In genomic region chr17:32007463-32008298, GRCh38 we compare ENCODE assay signal across 8 cellular contexts. TPM values are rescaled to one million over a fixed set of nuclear protein-coding genes. Genes with fewer than 3 reads are reported as not detected.
DNase-seq lines count a peak whose midpoint lies in the region; ATAC-seq and TF ChIP-seq lines count a peak whose summit lies in the region.

No MANE protein-coding gene starts in this region.

- peaks cover 19 to 50% (median 29%) of the 10 kb centered on the region in 4 donors for H3K4me1 Mint-ChIP-seq in CD4-positive, CD25-positive, alpha-beta regulatory T cell

- DNase-seq in CD4-positive, CD25-positive, alpha-beta regulatory T cell = peak; percentile 23 to 60 (median 36)
- DNase-seq in SK-N-MC (ENCODE audit: low read depth, low spot score) (no peak), astrocyte of the cerebellum (ENCODE audit: low read depth) (no peak), hypothalamus (lab: John Stamatoyannopoulos, UW) (peak in 36 of 51 donors; percentile 6 to 73 (median 36)), sciatic nerve (ENCODE audit: low spot score) (peak; percentile 66), GOT3 (lab: John Stamatoyannopoulos, UW) (no peak)

- no peaks in the 10 kb centered on the region for H3K9me3 ChIP-seq in CD4-positive, CD25-positive, alpha-beta regulatory T cell (ENCODE audit: control insufficient read depth in 2 of 2, low read length in 2 of 2)
- no peaks in the 10 kb centered on the region for H3K9me3 ChIP-seq in SK-N-MC (ENCODE audit: low read depth, low read length)

- TF ChIP-seq CTCF in astrocyte of the cerebellum (IDR thresholded peaks at IDR 0.05; ENCODE audit: low read depth, low read length, missing control alignments) = no peak

- no peaks in the 10 kb centered on the region for H3K9me3 Mint-ChIP-seq in CD4-positive, CD25-positive, alpha-beta regulatory T cell

- no peaks in the 10 kb centered on the region for H3K27me3 Mint-ChIP-seq in CD4-positive, CD25-positive, alpha-beta regulatory T cell

- H3K4me1 ChIP-seq in CD4-positive, CD25-positive, alpha-beta regulatory T cell (ENCODE audit: control insufficient read depth, insufficient read depth, low read length, poor library complexity, severe bottlenecking) = peaks cover 43% of the 10 kb centered on the region

- peak overlapping the region; percentile 79 for H3K9ac ChIP-seq in SK-N-MC (ENCODE audit: insufficient read length)

- no peaks in the 10 kb centered on the region for H3K27me3 ChIP-seq in CD4-positive, CD25-positive, alpha-beta regulatory T cell (ENCODE audit: control insufficient read depth, insufficient read depth, low read length)

- peak overlapping the region; percentile 90 to 97 (median 94) for H3K4me3 Mint-ChIP-seq in CD4-positive, CD25-positive, alpha-beta regulatory T cell

- intact Hi-C loops in sciatic nerve (cut with DNase I) = no loop called here

- H3K36me3 ChIP-seq in CD4-positive, CD25-positive, alpha-beta regulatory T cell (ENCODE audit: control insufficient read depth, insufficient read depth, low read length) = no peaks in the 10 kb centered on the region
- no peaks in the 10 kb centered on the region for H3K36me3 ChIP-seq in SK-N-MC (ENCODE audit: insufficient read depth, low read length)

- H3K4me3 ChIP-seq in CD4-positive, CD25-positive, alpha-beta regulatory T cell (ENCODE audit: low read depth, low read length) = peak overlapping the region; percentile 96
- H3K4me3 ChIP-seq in SK-N-MC (peak overlapping the region; percentile 97), astrocyte of the cerebellum (ENCODE audit: low read depth, low read length) (peak overlapping the region; percentile 91)

- in situ Hi-C loops in astrocyte of the cerebellum (cut with HindIII; ENCODE audit: low sequenced_read_pairs) = loop anchor here (10.0 kb wide), 1 partner anchor 137 kb away; the partner anchor contains the start of gene RHOT1

- H3K27ac ChIP-seq in CD4-positive, CD25-positive, alpha-beta regulatory T cell (ENCODE audit: insufficient read depth, low read length, poor library complexity, severe bottlenecking) = peak overlapping the region; percentile 70
- no peak overlapping the region for H3K27ac ChIP-seq in SK-N-MC

- H3K36me3 Mint-ChIP-seq in CD4-positive, CD25-positive, alpha-beta regulatory T cell = no peaks in the 10 kb centered on the region

- peak overlapping the region; percentile 84 to 89 (median 88) for H3K27ac Mint-ChIP-seq in CD4-positive, CD25-positive, alpha-beta regulatory T cell

- peak; percentile 41 to 42 for ATAC-seq in CD4-positive, CD25-positive, alpha-beta regulatory T cell (ENCODE audit: low read depth in 2 of 2)
- ATAC-seq in GM19397 (IDR thresholded peaks at IDR 0.05; ENCODE audit: unreplicated experiment) = peak; percentile 55
- peak; percentile 20 for ATAC-seq in HG03571 (IDR thresholded peaks at IDR 0.05; ENCODE audit: unreplicated experiment)
- peak; percentile 28 for ATAC-seq in sciatic nerve

RNA-seq across cellular contexts. Expression of gene LRRC37B, which starts 0.5 kb away (rescaled TPM):
- 112 TPM for total RNA-seq in CD4-positive, CD25-positive, alpha-beta regulatory T cell
- polyA plus RNA-seq in CD4-positive, CD25-positive, alpha-beta regulatory T cell = 10 to 100 TPM; 11.2 to 22.1 (median 15.7) TPM
- total RNA-seq in sciatic nerve = 25.7 TPM

Comparison
In these comparisons a context has a peak if more than half of its experiments do, and no peak if none do; other contexts are left out.
1. DNase-seq: peak in CD4-positive, CD25-positive, alpha-beta regulatory T cell (3 of 3), hypothalamus (36 of 51) and sciatic nerve (single experiment); none in SK-N-MC (single experiment), astrocyte of the cerebellum (single experiment) and GOT3 (single experiment).
2. Peak in every context shown above with its lines, with median percentiles within 50 percentile points of each other: ATAC-seq and H3K4me3 ChIP-seq.